Comparison of ENCODE assay signal across 1 cellular context in the genomic region with DNA sequence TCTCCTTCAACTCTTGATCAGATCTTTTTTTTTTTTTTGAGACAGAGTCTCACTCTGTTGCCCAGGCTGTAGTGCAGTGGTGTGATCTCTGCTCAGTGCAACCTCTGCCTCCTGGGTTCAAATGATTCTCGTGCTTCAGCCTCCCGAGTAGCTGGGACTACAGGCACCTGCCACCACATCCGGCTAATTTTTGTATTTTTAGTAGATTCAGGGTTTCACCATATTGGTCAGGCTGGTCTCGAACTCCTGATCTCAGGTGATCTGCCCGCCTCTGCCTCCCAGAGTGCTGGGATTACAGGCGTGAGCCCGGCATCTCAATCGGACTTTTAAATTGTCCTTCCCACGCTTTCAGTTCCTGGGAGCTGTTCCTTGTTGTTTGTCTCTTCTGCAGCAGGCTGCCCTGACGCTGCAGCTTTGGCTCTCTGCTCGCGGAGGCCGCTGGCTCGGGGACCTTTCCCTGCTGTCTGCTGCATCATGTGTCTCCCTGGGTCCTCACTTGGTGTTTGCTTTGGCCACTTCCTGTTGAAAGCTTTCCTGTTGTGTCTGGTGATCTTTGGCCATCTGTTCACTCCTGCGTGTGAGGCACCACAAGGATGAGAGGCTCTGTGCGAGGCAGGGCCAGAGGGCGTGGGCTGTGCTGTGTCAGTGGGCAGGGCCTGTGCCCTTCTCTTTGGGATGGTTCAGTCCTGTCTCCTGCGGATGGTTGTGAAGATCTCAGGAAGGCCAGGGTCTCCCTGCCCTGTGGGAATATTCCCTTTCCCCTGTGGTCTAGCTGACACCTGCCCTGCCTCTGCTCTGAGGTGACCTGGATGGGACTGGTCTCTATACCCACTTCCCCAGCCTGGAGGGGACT.
TF ChIP-seq lines count a peak whose summit lies in the region.

No MANE protein-coding gene starts in this region.

TF ChIP-seq in HepG2, 621 proteins besides CTCF, POLR2A, EP300 and RAD21 (continues in another document):
- TF ChIP-seq, protein P1, sequence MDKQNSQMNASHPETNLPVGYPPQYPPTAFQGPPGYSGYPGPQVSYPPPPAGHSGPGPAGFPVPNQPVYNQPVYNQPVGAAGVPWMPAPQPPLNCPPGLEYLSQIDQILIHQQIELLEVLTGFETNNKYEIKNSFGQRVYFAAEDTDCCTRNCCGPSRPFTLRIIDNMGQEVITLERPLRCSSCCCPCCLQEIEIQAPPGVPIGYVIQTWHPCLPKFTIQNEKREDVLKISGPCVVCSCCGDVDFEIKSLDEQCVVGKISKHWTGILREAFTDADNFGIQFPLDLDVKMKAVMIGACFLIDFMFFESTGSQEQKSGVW (CRISPR knock-in tag; IDR thresholded peaks at IDR 0.05; ENCODE audit: borderline replicate concordance): no peak
- no peak for TF ChIP-seq DBP (CRISPR knock-in tag; IDR thresholded peaks at IDR 0.05; ENCODE audit: not compliant biosample characterization)
- TF ChIP-seq ZNF674 (CRISPR knock-in tag; IDR thresholded peaks at IDR 0.05; ENCODE audit: low read depth): peak; percentile 100
- TF ChIP-seq, protein P2, sequence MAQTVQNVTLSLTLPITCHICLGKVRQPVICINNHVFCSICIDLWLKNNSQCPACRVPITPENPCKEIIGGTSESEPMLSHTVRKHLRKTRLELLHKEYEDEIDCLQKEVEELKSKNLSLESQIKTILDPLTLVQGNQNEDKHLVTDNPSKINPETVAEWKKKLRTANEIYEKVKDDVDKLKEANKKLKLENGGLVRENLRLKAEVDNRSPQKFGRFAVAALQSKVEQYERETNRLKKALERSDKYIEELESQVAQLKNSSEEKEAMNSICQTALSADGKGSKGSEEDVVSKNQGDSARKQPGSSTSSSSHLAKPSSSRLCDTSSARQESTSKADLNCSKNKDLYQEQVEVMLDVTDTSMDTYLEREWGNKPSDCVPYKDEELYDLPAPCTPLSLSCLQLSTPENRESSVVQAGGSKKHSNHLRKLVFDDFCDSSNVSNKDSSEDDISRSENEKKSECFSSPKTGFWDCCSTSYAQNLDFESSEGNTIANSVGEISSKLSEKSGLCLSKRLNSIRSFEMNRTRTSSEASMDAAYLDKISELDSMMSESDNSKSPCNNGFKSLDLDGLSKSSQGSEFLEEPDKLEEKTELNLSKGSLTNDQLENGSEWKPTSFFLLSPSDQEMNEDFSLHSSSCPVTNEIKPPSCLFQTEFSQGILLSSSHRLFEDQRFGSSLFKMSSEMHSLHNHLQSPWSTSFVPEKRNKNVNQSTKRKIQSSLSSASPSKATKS (CRISPR knock-in tag; IDR thresholded peaks at IDR 0.05): no peak
- no peak for TF ChIP-seq AKNA (CRISPR knock-in tag; IDR thresholded peaks at IDR 0.05; ENCODE audit: borderline replicate concordance)
- TF ChIP-seq, protein P3, sequence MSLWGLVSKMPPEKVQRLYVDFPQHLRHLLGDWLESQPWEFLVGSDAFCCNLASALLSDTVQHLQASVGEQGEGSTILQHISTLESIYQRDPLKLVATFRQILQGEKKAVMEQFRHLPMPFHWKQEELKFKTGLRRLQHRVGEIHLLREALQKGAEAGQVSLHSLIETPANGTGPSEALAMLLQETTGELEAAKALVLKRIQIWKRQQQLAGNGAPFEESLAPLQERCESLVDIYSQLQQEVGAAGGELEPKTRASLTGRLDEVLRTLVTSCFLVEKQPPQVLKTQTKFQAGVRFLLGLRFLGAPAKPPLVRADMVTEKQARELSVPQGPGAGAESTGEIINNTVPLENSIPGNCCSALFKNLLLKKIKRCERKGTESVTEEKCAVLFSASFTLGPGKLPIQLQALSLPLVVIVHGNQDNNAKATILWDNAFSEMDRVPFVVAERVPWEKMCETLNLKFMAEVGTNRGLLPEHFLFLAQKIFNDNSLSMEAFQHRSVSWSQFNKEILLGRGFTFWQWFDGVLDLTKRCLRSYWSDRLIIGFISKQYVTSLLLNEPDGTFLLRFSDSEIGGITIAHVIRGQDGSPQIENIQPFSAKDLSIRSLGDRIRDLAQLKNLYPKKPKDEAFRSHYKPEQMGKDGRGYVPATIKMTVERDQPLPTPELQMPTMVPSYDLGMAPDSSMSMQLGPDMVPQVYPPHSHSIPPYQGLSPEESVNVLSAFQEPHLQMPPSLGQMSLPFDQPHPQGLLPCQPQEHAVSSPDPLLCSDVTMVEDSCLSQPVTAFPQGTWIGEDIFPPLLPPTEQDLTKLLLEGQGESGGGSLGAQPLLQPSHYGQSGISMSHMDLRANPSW (CRISPR knock-in tag; IDR thresholded peaks at IDR 0.05; ENCODE audit: borderline replicate concordance): 0 out of 2 replicates have a peak, but pooled peaks have one; percentile 93
- TF ChIP-seq ONECUT2 (CRISPR knock-in tag; IDR thresholded peaks at IDR 0.05): no peak
- peak; percentile 54; the same call in 1 of the 2 replicates for TF ChIP-seq FOXC1 (CRISPR knock-in tag; IDR thresholded peaks at IDR 0.05; ENCODE audit: borderline replicate concordance)
- no peak for TF ChIP-seq ZBTB37 (CRISPR knock-in tag; IDR thresholded peaks at IDR 0.05)
- TF ChIP-seq SIN3B (IDR thresholded peaks at IDR 0.05; ENCODE audit: low read length): no peak
- TF ChIP-seq NFYB (CRISPR knock-in tag; IDR thresholded peaks at IDR 0.05): no peak
- TF ChIP-seq, protein P4, sequence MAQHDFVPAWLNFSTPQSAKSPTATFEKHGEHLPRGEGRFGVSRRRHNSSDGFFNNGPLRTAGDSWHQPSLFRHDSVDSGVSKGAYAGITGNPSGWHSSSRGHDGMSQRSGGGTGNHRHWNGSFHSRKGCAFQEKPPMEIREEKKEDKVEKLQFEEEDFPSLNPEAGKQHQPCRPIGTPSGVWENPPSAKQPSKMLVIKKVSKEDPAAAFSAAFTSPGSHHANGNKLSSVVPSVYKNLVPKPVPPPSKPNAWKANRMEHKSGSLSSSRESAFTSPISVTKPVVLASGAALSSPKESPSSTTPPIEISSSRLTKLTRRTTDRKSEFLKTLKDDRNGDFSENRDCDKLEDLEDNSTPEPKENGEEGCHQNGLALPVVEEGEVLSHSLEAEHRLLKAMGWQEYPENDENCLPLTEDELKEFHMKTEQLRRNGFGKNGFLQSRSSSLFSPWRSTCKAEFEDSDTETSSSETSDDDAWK (CRISPR knock-in tag; IDR thresholded peaks at IDR 0.05): no peak
- peak; percentile 36; the same call in 1 of the 2 replicates for TF ChIP-seq JUN (CRISPR knock-in tag; IDR thresholded peaks at IDR 0.05)
- no peak for TF ChIP-seq TRIM24 (CRISPR knock-in tag; IDR thresholded peaks at IDR 0.05)
- TF ChIP-seq ZNF615 (CRISPR knock-in tag; IDR thresholded peaks at IDR 0.05; ENCODE audit: borderline replicate concordance): no peak
- no peak; the same call in 1 of the 2 replicates for TF ChIP-seq MXD3 (CRISPR knock-in tag; IDR thresholded peaks at IDR 0.05)
- TF ChIP-seq CHCHD3 (CRISPR knock-in tag; IDR thresholded peaks at IDR 0.05): no peak
- TF ChIP-seq, protein P5, sequence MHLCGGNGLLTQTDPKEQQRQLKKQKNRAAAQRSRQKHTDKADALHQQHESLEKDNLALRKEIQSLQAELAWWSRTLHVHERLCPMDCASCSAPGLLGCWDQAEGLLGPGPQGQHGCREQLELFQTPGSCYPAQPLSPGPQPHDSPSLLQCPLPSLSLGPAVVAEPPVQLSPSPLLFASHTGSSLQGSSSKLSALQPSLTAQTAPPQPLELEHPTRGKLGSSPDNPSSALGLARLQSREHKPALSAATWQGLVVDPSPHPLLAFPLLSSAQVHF (CRISPR knock-in tag; IDR thresholded peaks at IDR 0.05): no peak
- TF ChIP-seq MYNN (CRISPR knock-in tag; IDR thresholded peaks at IDR 0.05; ENCODE audit: low read depth): 0 out of 2 replicates have a peak, but pooled peaks have one; percentile 30
- no peak for TF ChIP-seq IRF1 (CRISPR knock-in tag; IDR thresholded peaks at IDR 0.05; ENCODE audit: low read depth)
- no peak for TF ChIP-seq ZNF326 (CRISPR knock-in tag; IDR thresholded peaks at IDR 0.05; ENCODE audit: borderline replicate concordance)
- peak; percentile 59; the same call in 1 of the 2 replicates for TF ChIP-seq YEATS2 (CRISPR knock-in tag; IDR thresholded peaks at IDR 0.05; ENCODE audit: borderline replicate concordance)
- no peak for TF ChIP-seq ZNF343 (CRISPR knock-in tag; IDR thresholded peaks at IDR 0.05)
- no peak for TF ChIP-seq ZNF720 (CRISPR knock-in tag; IDR thresholded peaks at IDR 0.05)
- TF ChIP-seq HDAC6 (IDR thresholded peaks at IDR 0.05; ENCODE audit: low read depth, low read length): no peak
- no peak for TF ChIP-seq CREB3 (CRISPR knock-in tag; IDR thresholded peaks at IDR 0.05)
- TF ChIP-seq NR2F6 (IDR thresholded peaks at IDR 0.05): peak; percentile 76
- TF ChIP-seq NR2F6 (CRISPR knock-in tag; IDR thresholded peaks at IDR 0.05): peak; percentile 95
- TF ChIP-seq HDAC2 (CRISPR knock-in tag; IDR thresholded peaks at IDR 0.05): peak; percentile 99
